In genomic region chr10:74077416-74077815, GRCh38 we compare ENCODE assay signal across 1 cellular context.
TF ChIP-seq lines count a peak whose summit lies in the region.

No MANE protein-coding gene starts in this region.

TF ChIP-seq in endothelial cell of umbilical vein, 7 proteins besides CTCF, POLR2A, EP300 and RAD21:
- TF ChIP-seq FOS (IDR thresholded peaks at IDR 0.05; ENCODE audit: borderline replicate concordance, insufficient read depth, low read length) (no peak), MAX (IDR thresholded peaks at IDR 0.05; ENCODE audit: insufficient read depth, insufficient read length) (no peak), JUN (IDR thresholded peaks at IDR 0.05; ENCODE audit: borderline replicate concordance, insufficient read depth, insufficient read length, low read depth) (no peak), GATA2 (IDR thresholded peaks at IDR 0.05; ENCODE audit: insufficient read depth, insufficient read length, low read depth, low read length) (no peak), MYC (IDR thresholded peaks at IDR 0.05; ENCODE audit: low read depth, low read length) (no peak), EZH2 (IDR thresholded peaks at IDR 0.05; ENCODE audit: borderline replicate concordance, low read depth, low read length, severe bottlenecking) (no peak), POLR2AphosphoS5 (IDR thresholded peaks at IDR 0.05; ENCODE audit: insufficient read depth, low read depth, low read length) (no peak)
